In the genomic region with DNA sequence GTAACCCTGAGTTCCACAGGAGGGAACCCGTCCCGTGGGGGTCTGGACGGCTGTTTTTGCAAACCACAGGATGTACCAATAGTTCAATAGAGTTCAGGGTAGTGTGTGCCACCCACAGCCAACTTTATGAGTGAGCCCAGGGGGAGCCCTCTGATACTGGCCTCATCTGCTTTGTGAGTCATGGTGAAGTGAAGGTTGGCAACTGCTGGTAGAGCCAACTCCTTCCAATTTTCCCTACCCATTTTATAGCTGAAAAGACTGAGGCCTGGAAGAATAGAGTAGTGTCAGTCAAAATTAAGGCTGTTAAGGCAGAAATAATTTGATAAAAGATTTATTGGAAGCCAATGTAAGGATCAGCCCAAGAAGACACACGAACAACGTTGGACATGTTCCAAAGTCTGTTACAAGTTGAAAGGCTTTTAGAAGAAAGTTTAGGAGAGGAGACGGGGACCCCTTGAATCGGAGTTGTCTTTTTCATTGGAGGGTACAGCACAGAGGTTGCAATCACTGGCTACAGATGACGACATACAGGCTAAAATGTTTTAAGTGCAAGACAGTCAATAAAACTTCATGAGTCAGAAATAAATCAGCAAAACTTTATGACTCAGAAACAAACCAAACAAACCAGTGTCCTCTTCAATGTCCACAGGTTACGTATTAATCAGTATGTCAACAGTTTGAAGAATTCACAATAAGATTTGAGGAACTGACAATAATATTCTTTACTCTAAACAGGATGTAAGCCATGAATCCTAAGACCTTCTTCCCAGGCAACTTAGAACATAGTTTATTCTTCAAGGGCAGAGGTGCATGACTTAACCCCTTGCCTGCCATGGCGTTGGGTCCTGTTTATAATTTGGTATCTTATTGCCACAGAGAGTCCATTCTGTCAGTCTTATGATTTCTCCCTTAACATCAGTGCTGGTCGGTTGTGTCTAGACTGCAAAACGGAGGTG, we compare ENCODE assay signal across 1 cellular context.
TF ChIP-seq lines count a peak whose summit lies in the region.

No MANE protein-coding gene starts in this region.

TF ChIP-seq in HepG2, 621 proteins besides CTCF, POLR2A, EP300 and RAD21 (continued from another document and continues in another):
- TF ChIP-seq, protein P1, sequence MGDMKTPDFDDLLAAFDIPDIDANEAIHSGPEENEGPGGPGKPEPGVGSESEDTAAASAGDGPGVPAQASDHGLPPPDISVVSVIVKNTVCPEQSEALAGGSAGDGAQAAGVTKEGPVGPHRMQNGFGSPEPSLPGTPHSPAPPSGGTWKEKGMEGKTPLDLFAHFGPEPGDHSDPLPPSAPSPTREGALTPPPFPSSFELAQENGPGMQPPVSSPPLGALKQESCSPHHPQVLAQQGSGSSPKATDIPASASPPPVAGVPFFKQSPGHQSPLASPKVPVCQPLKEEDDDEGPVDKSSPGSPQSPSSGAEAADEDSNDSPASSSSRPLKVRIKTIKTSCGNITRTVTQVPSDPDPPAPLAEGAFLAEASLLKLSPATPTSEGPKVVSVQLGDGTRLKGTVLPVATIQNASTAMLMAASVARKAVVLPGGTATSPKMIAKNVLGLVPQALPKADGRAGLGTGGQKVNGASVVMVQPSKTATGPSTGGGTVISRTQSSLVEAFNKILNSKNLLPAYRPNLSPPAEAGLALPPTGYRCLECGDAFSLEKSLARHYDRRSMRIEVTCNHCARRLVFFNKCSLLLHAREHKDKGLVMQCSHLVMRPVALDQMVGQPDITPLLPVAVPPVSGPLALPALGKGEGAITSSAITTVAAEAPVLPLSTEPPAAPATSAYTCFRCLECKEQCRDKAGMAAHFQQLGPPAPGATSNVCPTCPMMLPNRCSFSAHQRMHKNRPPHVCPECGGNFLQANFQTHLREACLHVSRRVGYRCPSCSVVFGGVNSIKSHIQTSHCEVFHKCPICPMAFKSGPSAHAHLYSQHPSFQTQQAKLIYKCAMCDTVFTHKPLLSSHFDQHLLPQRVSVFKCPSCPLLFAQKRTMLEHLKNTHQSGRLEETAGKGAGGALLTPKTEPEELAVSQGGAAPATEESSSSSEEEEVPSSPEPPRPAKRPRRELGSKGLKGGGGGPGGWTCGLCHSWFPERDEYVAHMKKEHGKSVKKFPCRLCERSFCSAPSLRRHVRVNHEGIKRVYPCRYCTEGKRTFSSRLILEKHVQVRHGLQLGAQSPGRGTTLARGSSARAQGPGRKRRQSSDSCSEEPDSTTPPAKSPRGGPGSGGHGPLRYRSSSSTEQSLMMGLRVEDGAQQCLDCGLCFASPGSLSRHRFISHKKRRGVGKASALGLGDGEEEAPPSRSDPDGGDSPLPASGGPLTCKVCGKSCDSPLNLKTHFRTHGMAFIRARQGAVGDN (CRISPR knock-in tag; IDR thresholded peaks at IDR 0.05), result no peak; the same call in 1 of the 2 replicates
- TF ChIP-seq ZNF256 (CRISPR knock-in tag; conservative IDR thresholded peaks at IDR 0.05) (no peak), SMAD9 (CRISPR knock-in tag; IDR thresholded peaks at IDR 0.05) (no peak), ASH2L (IDR thresholded peaks at IDR 0.05; ENCODE audit: insufficient read length, low read depth, low read length) (peak; percentile 27), ZNF121 (CRISPR knock-in tag; IDR thresholded peaks at IDR 0.05) (no peak), NR1H2 (CRISPR knock-in tag; IDR thresholded peaks at IDR 0.05; ENCODE audit: borderline replicate concordance, low read depth) (no peak), GTF2F1 (IDR thresholded peaks at IDR 0.05; ENCODE audit: low read length) (no peak), KDM1A (CRISPR knock-in tag; IDR thresholded peaks at IDR 0.05) (peak; percentile 77; the same call in 1 of the 2 replicates), SRSF4 (IDR thresholded peaks at IDR 0.05; ENCODE audit: low read depth, low read length, poor library complexity, severe bottlenecking) (no peak), ZSCAN31 (CRISPR knock-in tag; IDR thresholded peaks at IDR 0.05; ENCODE audit: low read depth) (no peak), TOPORS (CRISPR knock-in tag; IDR thresholded peaks at IDR 0.05) (no peak), GABPA (IDR thresholded peaks at IDR 0.05; ENCODE audit: low read depth, low read length) (no peak), GABPA (CRISPR knock-in tag; IDR thresholded peaks at IDR 0.05; ENCODE audit: low read depth) (peak; percentile 24; the same call in 1 of the 2 replicates), SUZ12 (IDR thresholded peaks at IDR 0.05; ENCODE audit: low read depth, low read length) (no peak), CCDC6 (CRISPR knock-in tag; IDR thresholded peaks at IDR 0.05) (no peak), ZNF205 (CRISPR knock-in tag; IDR thresholded peaks at IDR 0.05) (no peak), ZNF605 (CRISPR knock-in tag; IDR thresholded peaks at IDR 0.05) (no peak), ZNF253 (CRISPR knock-in tag; IDR thresholded peaks at IDR 0.05; ENCODE audit: borderline replicate concordance) (no peak), THYN1 (CRISPR knock-in tag; IDR thresholded peaks at IDR 0.05; ENCODE audit: borderline replicate concordance, low read depth) (no peak), ERF (CRISPR knock-in tag; IDR thresholded peaks at IDR 0.05) (peak; percentile 47; the same call in 1 of the 2 replicates), KLF6 (CRISPR knock-in tag; IDR thresholded peaks at IDR 0.05) (no peak), FOXA3 (CRISPR knock-in tag; IDR thresholded peaks at IDR 0.05) (peak; percentile 92)
- TF ChIP-seq, protein P2, sequence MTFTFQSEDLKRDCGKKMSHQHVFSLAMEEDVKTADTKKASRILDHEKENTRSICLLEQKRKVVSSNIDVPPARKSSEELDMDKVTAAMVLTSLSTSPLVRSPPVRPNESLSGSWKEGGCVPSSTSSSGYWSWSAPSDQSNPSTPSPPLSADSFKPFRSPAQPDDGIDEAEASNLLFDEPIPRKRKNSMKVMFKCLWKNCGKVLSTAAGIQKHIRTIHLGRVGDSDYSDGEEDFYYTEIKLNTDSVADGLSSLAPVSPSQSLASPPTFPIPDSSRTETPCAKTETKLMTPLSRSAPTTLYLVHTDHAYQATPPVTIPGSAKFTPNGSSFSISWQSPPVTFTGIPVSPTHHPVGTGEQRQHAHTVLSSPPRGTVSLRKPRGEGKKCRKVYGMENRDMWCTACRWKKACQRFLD (CRISPR knock-in tag; IDR thresholded peaks at IDR 0.05; ENCODE audit: borderline replicate concordance), result no peak
- TF ChIP-seq, protein P3, sequence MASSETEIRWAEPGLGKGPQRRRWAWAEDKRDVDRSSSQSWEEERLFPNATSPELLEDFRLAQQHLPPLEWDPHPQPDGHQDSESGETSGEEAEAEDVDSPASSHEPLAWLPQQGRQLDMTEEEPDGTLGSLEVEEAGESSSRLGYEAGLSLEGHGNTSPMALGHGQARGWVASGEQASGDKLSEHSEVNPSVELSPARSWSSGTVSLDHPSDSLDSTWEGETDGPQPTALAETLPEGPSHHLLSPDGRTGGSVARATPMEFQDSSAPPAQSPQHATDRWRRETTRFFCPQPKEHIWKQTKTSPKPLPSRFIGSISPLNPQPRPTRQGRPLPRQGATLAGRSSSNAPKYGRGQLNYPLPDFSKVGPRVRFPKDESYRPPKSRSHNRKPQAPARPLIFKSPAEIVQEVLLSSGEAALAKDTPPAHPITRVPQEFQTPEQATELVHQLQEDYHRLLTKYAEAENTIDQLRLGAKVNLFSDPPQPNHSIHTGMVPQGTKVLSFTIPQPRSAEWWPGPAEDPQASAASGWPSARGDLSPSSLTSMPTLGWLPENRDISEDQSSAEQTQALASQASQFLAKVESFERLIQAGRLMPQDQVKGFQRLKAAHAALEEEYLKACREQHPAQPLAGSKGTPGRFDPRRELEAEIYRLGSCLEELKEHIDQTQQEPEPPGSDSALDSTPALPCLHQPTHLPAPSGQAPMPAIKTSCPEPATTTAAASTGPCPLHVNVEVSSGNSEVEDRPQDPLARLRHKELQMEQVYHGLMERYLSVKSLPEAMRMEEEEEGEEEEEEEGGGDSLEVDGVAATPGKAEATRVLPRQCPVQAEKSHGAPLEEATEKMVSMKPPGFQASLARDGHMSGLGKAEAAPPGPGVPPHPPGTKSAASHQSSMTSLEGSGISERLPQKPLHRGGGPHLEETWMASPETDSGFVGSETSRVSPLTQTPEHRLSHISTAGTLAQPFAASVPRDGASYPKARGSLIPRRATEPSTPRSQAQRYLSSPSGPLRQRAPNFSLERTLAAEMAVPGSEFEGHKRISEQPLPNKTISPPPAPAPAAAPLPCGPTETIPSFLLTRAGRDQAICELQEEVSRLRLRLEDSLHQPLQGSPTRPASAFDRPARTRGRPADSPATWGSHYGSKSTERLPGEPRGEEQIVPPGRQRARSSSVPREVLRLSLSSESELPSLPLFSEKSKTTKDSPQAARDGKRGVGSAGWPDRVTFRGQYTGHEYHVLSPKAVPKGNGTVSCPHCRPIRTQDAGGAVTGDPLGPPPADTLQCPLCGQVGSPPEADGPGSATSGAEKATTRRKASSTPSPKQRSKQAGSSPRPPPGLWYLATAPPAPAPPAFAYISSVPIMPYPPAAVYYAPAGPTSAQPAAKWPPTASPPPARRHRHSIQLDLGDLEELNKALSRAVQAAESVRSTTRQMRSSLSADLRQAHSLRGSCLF (CRISPR knock-in tag; IDR thresholded peaks at IDR 0.05; ENCODE audit: borderline replicate concordance), result no peak
- TF ChIP-seq, protein P4, sequence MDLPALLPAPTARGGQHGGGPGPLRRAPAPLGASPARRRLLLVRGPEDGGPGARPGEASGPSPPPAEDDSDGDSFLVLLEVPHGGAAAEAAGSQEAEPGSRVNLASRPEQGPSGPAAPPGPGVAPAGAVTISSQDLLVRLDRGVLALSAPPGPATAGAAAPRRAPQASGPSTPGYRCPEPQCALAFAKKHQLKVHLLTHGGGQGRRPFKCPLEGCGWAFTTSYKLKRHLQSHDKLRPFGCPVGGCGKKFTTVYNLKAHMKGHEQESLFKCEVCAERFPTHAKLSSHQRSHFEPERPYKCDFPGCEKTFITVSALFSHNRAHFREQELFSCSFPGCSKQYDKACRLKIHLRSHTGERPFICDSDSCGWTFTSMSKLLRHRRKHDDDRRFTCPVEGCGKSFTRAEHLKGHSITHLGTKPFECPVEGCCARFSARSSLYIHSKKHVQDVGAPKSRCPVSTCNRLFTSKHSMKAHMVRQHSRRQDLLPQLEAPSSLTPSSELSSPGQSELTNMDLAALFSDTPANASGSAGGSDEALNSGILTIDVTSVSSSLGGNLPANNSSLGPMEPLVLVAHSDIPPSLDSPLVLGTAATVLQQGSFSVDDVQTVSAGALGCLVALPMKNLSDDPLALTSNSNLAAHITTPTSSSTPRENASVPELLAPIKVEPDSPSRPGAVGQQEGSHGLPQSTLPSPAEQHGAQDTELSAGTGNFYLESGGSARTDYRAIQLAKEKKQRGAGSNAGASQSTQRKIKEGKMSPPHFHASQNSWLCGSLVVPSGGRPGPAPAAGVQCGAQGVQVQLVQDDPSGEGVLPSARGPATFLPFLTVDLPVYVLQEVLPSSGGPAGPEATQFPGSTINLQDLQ (CRISPR knock-in tag; IDR thresholded peaks at IDR 0.05), result no peak
- TF ChIP-seq, protein P5, sequence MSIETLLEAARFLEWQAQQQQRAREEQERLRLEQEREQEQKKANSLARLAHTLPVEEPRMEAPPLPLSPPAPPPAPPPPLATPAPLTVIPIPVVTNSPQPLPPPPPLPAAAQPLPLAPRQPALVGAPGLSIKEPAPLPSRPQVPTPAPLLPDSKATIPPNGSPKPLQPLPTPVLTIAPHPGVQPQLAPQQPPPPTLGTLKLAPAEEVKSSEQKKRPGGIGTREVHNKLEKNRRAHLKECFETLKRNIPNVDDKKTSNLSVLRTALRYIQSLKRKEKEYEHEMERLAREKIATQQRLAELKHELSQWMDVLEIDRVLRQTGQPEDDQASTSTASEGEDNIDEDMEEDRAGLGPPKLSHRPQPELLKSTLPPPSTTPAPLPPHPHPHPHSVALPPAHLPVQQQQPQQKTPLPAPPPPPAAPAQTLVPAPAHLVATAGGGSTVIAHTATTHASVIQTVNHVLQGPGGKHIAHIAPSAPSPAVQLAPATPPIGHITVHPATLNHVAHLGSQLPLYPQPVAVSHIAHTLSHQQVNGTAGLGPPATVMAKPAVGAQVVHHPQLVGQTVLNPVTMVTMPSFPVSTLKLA (IDR thresholded peaks at IDR 0.05), result no peak
- TF ChIP-seq, protein P6, sequence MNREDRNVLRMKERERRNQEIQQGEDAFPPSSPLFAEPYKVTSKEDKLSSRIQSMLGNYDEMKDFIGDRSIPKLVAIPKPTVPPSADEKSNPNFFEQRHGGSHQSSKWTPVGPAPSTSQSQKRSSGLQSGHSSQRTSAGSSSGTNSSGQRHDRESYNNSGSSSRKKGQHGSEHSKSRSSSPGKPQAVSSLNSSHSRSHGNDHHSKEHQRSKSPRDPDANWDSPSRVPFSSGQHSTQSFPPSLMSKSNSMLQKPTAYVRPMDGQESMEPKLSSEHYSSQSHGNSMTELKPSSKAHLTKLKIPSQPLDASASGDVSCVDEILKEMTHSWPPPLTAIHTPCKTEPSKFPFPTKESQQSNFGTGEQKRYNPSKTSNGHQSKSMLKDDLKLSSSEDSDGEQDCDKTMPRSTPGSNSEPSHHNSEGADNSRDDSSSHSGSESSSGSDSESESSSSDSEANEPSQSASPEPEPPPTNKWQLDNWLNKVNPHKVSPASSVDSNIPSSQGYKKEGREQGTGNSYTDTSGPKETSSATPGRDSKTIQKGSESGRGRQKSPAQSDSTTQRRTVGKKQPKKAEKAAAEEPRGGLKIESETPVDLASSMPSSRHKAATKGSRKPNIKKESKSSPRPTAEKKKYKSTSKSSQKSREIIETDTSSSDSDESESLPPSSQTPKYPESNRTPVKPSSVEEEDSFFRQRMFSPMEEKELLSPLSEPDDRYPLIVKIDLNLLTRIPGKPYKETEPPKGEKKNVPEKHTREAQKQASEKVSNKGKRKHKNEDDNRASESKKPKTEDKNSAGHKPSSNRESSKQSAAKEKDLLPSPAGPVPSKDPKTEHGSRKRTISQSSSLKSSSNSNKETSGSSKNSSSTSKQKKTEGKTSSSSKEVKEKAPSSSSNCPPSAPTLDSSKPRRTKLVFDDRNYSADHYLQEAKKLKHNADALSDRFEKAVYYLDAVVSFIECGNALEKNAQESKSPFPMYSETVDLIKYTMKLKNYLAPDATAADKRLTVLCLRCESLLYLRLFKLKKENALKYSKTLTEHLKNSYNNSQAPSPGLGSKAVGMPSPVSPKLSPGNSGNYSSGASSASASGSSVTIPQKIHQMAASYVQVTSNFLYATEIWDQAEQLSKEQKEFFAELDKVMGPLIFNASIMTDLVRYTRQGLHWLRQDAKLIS (CRISPR knock-in tag; IDR thresholded peaks at IDR 0.05), result no peak
- TF ChIP-seq, protein P7, sequence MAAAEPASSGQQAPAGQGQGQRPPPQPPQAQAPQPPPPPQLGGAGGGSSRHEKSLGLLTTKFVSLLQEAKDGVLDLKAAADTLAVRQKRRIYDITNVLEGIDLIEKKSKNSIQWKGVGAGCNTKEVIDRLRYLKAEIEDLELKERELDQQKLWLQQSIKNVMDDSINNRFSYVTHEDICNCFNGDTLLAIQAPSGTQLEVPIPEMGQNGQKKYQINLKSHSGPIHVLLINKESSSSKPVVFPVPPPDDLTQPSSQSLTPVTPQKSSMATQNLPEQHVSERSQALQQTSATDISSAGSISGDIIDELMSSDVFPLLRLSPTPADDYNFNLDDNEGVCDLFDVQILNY (CRISPR knock-in tag; conservative IDR thresholded peaks at IDR 0.05), result no peak
- TF ChIP-seq, protein P8, sequence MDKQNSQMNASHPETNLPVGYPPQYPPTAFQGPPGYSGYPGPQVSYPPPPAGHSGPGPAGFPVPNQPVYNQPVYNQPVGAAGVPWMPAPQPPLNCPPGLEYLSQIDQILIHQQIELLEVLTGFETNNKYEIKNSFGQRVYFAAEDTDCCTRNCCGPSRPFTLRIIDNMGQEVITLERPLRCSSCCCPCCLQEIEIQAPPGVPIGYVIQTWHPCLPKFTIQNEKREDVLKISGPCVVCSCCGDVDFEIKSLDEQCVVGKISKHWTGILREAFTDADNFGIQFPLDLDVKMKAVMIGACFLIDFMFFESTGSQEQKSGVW (CRISPR knock-in tag; IDR thresholded peaks at IDR 0.05; ENCODE audit: borderline replicate concordance), result no peak
- TF ChIP-seq, protein P9, sequence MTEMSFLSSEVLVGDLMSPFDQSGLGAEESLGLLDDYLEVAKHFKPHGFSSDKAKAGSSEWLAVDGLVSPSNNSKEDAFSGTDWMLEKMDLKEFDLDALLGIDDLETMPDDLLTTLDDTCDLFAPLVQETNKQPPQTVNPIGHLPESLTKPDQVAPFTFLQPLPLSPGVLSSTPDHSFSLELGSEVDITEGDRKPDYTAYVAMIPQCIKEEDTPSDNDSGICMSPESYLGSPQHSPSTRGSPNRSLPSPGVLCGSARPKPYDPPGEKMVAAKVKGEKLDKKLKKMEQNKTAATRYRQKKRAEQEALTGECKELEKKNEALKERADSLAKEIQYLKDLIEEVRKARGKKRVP (CRISPR knock-in tag; IDR thresholded peaks at IDR 0.05), result peak in 1 of 2 experiments; percentile 91; a peak in 2 of 4 replicates
